In the genomic region with DNA sequence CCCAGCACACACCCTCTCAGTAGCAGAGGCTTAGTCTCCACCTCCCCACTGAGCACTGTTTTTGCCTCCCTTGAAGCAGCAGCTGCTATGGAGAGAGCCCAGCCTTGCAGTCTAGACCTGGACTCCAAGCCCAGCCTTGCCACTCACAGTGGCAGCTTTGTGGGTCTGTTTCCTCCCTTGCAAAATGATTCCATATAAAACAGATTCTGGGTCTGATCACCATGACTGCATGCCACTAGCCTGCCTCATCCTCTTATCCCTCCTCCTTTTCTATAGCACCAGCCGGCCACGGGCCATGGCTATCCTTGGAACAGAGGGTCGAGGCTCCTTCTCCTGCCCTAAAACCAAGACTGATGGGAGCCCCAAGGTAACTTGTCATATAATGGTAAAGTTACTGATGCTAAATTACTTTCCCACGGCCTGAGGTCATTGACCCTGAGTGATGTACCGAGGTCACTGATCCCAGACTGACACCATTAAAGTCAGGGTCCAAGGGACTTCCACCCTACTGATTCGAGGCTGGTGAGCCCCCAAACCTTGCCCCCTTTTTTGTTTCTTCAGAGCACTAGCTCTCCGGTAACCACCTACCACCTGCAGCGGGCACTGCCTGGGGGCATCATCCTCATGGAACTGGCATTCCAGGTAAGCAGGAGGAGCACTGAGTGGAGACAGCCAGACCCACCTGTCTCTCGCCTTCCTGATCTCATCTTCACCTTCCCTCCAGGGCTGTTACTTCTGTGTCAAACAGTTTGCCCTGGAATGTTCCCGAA, we compare ENCODE assay signal across 19 cellular contexts. TPM values are rescaled to one million over a fixed set of nuclear protein-coding genes. Genes with fewer than 3 reads are reported as not detected.
DNase-seq lines count a peak whose midpoint lies in the region; ATAC-seq, FAIRE-seq and TF ChIP-seq lines count a peak whose summit lies in the region.
"Had no signal": no experiment of that assay in that cellular context is flagged by ENCODE, and none has a peak within 500 bp of the region (broad histone marks: within the 10 kb centered on the region; RNA-seq: fewer than 3 reads in every experiment).

No MANE protein-coding gene starts in this region.

- H3K56ac ChIP-seq in mesendoderm (ENCODE audit: low read length): no peak overlapping the region

- ATAC-seq in activated naive CD4-positive, alpha-beta T cell treated with anti-CD3 and anti-CD28 coated beads, Interleukin-2, amount 50 U/mL, for 72 hours: no peak
- ATAC-seq in activated B cell treated with CpG ODN at 0.5 μM for 24 hours (ENCODE audit: low read depth): no peak
- ATAC-seq in pancreas: no peak
- ATAC-seq: lower lobe of right lung had no signal

- peak overlapping the region; percentile 39 to 73 for H3K27ac Mint-ChIP-seq in activated naive CD4-positive, alpha-beta T cell treated with anti-CD3 and anti-CD28 coated beads, Interleukin-2, amount 50 U/mL, for 72 hours
- H3K27ac Mint-ChIP-seq in activated B cell treated with CpG ODN at 0.5 μM for 24 hours: no peak overlapping the region
- H3K27ac Mint-ChIP-seq: CD4-positive, alpha-beta T cell had no signal

- H3K9me3 Mint-ChIP-seq in activated naive CD4-positive, alpha-beta T cell treated with anti-CD3 and anti-CD28 coated beads, Interleukin-2, amount 50 U/mL, for 72 hours: no peaks in the 10 kb centered on the region
- H3K9me3 Mint-ChIP-seq in activated B cell treated with CpG ODN at 0.5 μM for 24 hours: no peaks in the 10 kb centered on the region
- H3K9me3 Mint-ChIP-seq: CD4-positive, alpha-beta T cell; immature natural killer cell had no signal

- intact Hi-C loops in activated B cell treated with CpG ODN at 0.5 μM for 24 hours (cut with micrococcal nuclease) (no loop called here), transverse colon (cut with DNase I; ENCODE audit: low total_unique reads) (no loop called here), pancreas (cut with DNase I) (loop anchor here in 1 of 3 donors (10.0 kb wide), 1 partner anchor 59 kb away; no protein-coding TSS in a partner anchor)

- no peak overlapping the region for H3K4me3 ChIP-seq in mesendoderm (ENCODE audit: low read length)
- H3K4me3 ChIP-seq in transverse colon: no peak overlapping the region
- H3K4me3 ChIP-seq in pancreas: no peak overlapping the region
- H3K4me3 ChIP-seq: heart left ventricle, K562, lower lobe of right lung, right atrium auricular region, testis had no signal

- H3K18ac ChIP-seq in mesendoderm (ENCODE audit: low read length): no peak overlapping the region

- no peak overlapping the region for H4K5ac ChIP-seq in mesendoderm (ENCODE audit: low read length)

- no peaks in the 10 kb centered on the region for H3K4me1 Mint-ChIP-seq in activated B cell treated with CpG ODN at 0.5 μM for 24 hours
- H3K4me1 Mint-ChIP-seq: immature natural killer cell had no signal

- no peak overlapping the region for H2BK5ac ChIP-seq in mesendoderm (ENCODE audit: low read length)

- no peak overlapping the region for H2AK5ac ChIP-seq in mesendoderm (ENCODE audit: low read length)

- no peak overlapping the region for H3K27ac ChIP-seq in mesendoderm (ENCODE audit: low read depth, low read length)
- H3K27ac ChIP-seq in transverse colon: no peak overlapping the region
- no peak overlapping the region for H3K27ac ChIP-seq in pancreas
- H3K27ac ChIP-seq: heart left ventricle, lower lobe of right lung, right atrium auricular region, testis had no signal

- H2BK15ac ChIP-seq in mesendoderm (replicated peaks; ENCODE audit: low read depth): no peak overlapping the region

- no peak overlapping the region for H3K4me2 ChIP-seq in mesendoderm (ENCODE audit: low read length)

- DNase-seq in activated naive CD4-positive, alpha-beta T cell treated with anti-CD3 and anti-CD28 coated beads, Interleukin-2, amount 50 U/mL, for 72 hours (ENCODE audit: low spot score in 2 of 2): no peak
- no peak for DNase-seq in activated naive CD4-positive, alpha-beta T cell (lab: John Stamatoyannopoulos, UW)
- DNase-seq in activated B cell treated with CpG ODN at 0.5 μM for 24 hours (peak; percentile 6), mesendoderm (peak; percentile 14), transverse colon (peak; percentile 5), pancreas (no peak)
- DNase-seq in stimulated activated CD4-positive, alpha-beta T cell treated with anti-CD3 and anti-CD28 coated beads, Interleukin-1b, Interleukin-23, amount 100 ng/mL, for 48 hours: no peak
- no peak for DNase-seq in stimulated activated CD4-positive, alpha-beta T cell treated with anti-CD3 and anti-CD28 coated beads, Interleukin-2, amount 100 ng/mL, for 24 hours
- DNase-seq: CD4-positive, alpha-beta T cell; DND-41; immature natural killer cell; NCI-H1694; Right ventricle myocardium superior; stimulated activated CD4-positive, alpha-beta T cell treated with anti-CD3 and anti-CD28 coated beads, Interleukin-15, amount 100 ng/mL, for 24 hours; testis had no signal

- H3K79me2 ChIP-seq in mesendoderm (ENCODE audit: control insufficient read depth, insufficient read depth, low read length): no peaks in the 10 kb centered on the region

- WGBS in mesendoderm (ENCODE audit: extremely low coverage, insufficient coverage, low lambda C conversion rate): no CpG with 5 or more reads among the region's 10 CpGs
- WGBS in transverse colon (ENCODE audit: low coverage in 1 of 2), 2 donors: 80 to 96% methylated on average over 1 to 10 of the region's 10 CpGs
- 88 to 95% methylated on average over 10 of the region's 10 CpGs for WGBS in pancreas, 2 donors

- TF ChIP-seq CTCF in activated B cell treated with CpG ODN at 0.5 μM for 24 hours (IDR thresholded peaks at IDR 0.05) (no peak), transverse colon (IDR thresholded peaks at IDR 0.05) (no peak), pancreas (IDR thresholded peaks at IDR 0.05) (no peak)

- no peak overlapping the region for H3K9ac ChIP-seq in mesendoderm (ENCODE audit: low read length)

- H3K4me1 ChIP-seq in mesendoderm (ENCODE audit: control insufficient read depth, low read depth, low read length) (no peaks in the 10 kb centered on the region), transverse colon (no peaks in the 10 kb centered on the region), pancreas (no peaks in the 10 kb centered on the region)
- H3K4me1 ChIP-seq: lower lobe of right lung, testis had no signal

- TF ChIP-seq POLR2A in transverse colon (IDR thresholded peaks at IDR 0.05): no peak

- CTCF ChIA-PET in activated B cell treated with CpG ODN at 0.5 μM for 24 hours (lab: Charles Lee): no interaction called here

- H3K9me3 ChIP-seq in transverse colon: no peaks in the 10 kb centered on the region
- H3K9me3 ChIP-seq in pancreas: no peaks in the 10 kb centered on the region
- H3K9me3 ChIP-seq: heart left ventricle, lower lobe of right lung, right atrium auricular region, testis had no signal

- no peak overlapping the region for H3K23ac ChIP-seq in mesendoderm (ENCODE audit: low read length)

- in situ Hi-C loops in transverse colon (cut with MboI; ENCODE audit: low pct_ligation_motif_present in 1 of 4, low pct_unique_long_range_greater_than_20kb in 1 of 4, low sequenced_read_pairs in 3 of 4): loop anchor here in 1 of 4 donors (25.0 kb wide), 1 partner anchor 191 kb away; no protein-coding TSS in a partner anchor

- POLR2A ChIA-PET in activated B cell treated with CpG ODN at 0.5 μM for 24 hours (lab: Charles Lee): no interaction called here

- peaks cover 9% of the 10 kb centered on the region for H3K36me3 ChIP-seq in mesendoderm (ENCODE audit: control insufficient read depth, insufficient read depth, low read length)
- peaks cover 0 to 48% (median 11%) of the 10 kb centered on the region in 4 donors for H3K36me3 ChIP-seq in transverse colon
- peaks cover 0 to 55% (median 29%) of the 10 kb centered on the region in 3 donors for H3K36me3 ChIP-seq in pancreas

- H3K79me1 ChIP-seq in mesendoderm (ENCODE audit: low read length): no peaks in the 10 kb centered on the region

- no peaks in the 10 kb centered on the region for H3K27me3 Mint-ChIP-seq in activated B cell treated with CpG ODN at 0.5 μM for 24 hours
- H3K27me3 Mint-ChIP-seq: CD4-positive, alpha-beta T cell had no signal

- FAIRE-seq in pancreas (lab: Jason Lieb, UNC): no peak

- H4K8ac ChIP-seq in mesendoderm (ENCODE audit: low read depth, low read length): no peak overlapping the region

- H3K4me3 Mint-ChIP-seq in activated B cell treated with CpG ODN at 0.5 μM for 24 hours: no peak overlapping the region
- H3K4me3 Mint-ChIP-seq: CD4-positive, alpha-beta T cell; immature natural killer cell had no signal

- H3K27me3 ChIP-seq in mesendoderm (ENCODE audit: insufficient read depth, low read length, poor library complexity) (no peaks in the 10 kb centered on the region), transverse colon (no peaks in the 10 kb centered on the region), pancreas (no peaks in the 10 kb centered on the region)
- H3K27me3 ChIP-seq: heart left ventricle, right atrium auricular region, testis had no signal

- H3K4ac ChIP-seq in mesendoderm (ENCODE audit: low read depth, low read length): no peak overlapping the region

- peaks cover 0 to 6% of the 10 kb centered on the region in 2 donors for H3K36me3 Mint-ChIP-seq in activated naive CD4-positive, alpha-beta T cell treated with anti-CD3 and anti-CD28 coated beads, Interleukin-2, amount 50 U/mL, for 72 hours
- H3K36me3 Mint-ChIP-seq in activated B cell treated with CpG ODN at 0.5 μM for 24 hours (ENCODE audit: low read depth): peaks cover 91% of the 10 kb centered on the region

- no peak overlapping the region for H2BK120ac ChIP-seq in mesendoderm (ENCODE audit: low read depth, low read length)

- TF ChIP-seq EP300 in transverse colon (IDR thresholded peaks at IDR 0.05; ENCODE audit: low read depth): no peak

RNA-seq across cellular contexts. Expression of a gene that starts 7.9 kb away (rescaled TPM):
- 10 to 100 TPM in 1 of 2 donors, 1 to 10 TPM in 1; 9.2 to 26.3 TPM for total RNA-seq in activated naive CD4-positive, alpha-beta T cell treated with anti-CD3 and anti-CD28 coated beads, Interleukin-2, amount 50 U/mL, for 72 hours
- total RNA-seq in activated B cell treated with CpG ODN at 0.5 μM for 24 hours: 10.0 and 12.3 TPM in 2 replicates
- 12.7 TPM for polyA plus RNA-seq in mesendoderm (2013, experiment 1 of 2)
- 11.9 TPM for polyA plus RNA-seq in mesendoderm (2013, experiment 2 of 2)
- 100 to 1,000 TPM in 3 of 4 donors, 10 to 100 TPM in 1; 71.1 to 126 (median 119) TPM for total RNA-seq in transverse colon
- 10 to 100 TPM; 39.9 to 73.1 (median 55.0) TPM for total RNA-seq in pancreas
- polyA plus RNA-seq in pancreas: 100 to 1,000 TPM; 229 to 235 TPM

RNA-seq across cellular contexts. Expression of a gene that starts 56.1 kb away (rescaled TPM):
- 10 to 100 TPM; 52.1 to 52.2 TPM for total RNA-seq in activated naive CD4-positive, alpha-beta T cell treated with anti-CD3 and anti-CD28 coated beads, Interleukin-2, amount 50 U/mL, for 72 hours
- total RNA-seq in activated B cell treated with CpG ODN at 0.5 μM for 24 hours (108 and 139 TPM in 2 replicates), transverse colon (100 to 1,000 TPM in 2 of 4 donors, 10 to 100 TPM in 2; 43.1 to 106 (median 82.2) TPM), pancreas (10 to 100 TPM; 18.5 to 30.8 (median 23.4) TPM)
- polyA plus RNA-seq in mesendoderm (2013, experiment 1 of 2): 3.5 TPM
- 3.4 TPM for polyA plus RNA-seq in mesendoderm (2013, experiment 2 of 2)
- polyA plus RNA-seq in pancreas: 10 to 100 TPM; 23.4 to 54.9 TPM

RNA-seq across cellular contexts. Expression of a gene that starts 56.2 kb away (rescaled TPM):
- 10 to 100 TPM; 32.8 to 53.9 TPM for total RNA-seq in activated naive CD4-positive, alpha-beta T cell treated with anti-CD3 and anti-CD28 coated beads, Interleukin-2, amount 50 U/mL, for 72 hours
- total RNA-seq in activated B cell treated with CpG ODN at 0.5 μM for 24 hours (33.8 and 37.2 TPM in 2 replicates), transverse colon (10 to 100 TPM; 12.7 to 41.9 (median 25.0) TPM), pancreas (10 to 100 TPM; 13.5 to 22.6 (median 16.6) TPM)
- 19.4 TPM for polyA plus RNA-seq in mesendoderm (2013, experiment 1 of 2)
- 18.7 TPM for polyA plus RNA-seq in mesendoderm (2013, experiment 2 of 2)
- polyA plus RNA-seq in pancreas: 10 to 100 TPM; 15.3 to 24.8 TPM

Comparison
In these comparisons a context has a peak if more than half of its experiments do, and no peak if none do; other contexts are left out.
1. DNase-seq: peak in activated B cell treated with CpG ODN at 0.5 μM for 24 hours (single experiment), mesendoderm (single experiment) and transverse colon (single experiment); none in activated naive CD4-positive, alpha-beta T cell treated with anti-CD3 and anti-CD28 coated beads, Interleukin-2, amount 50 U/mL, for 72 hours (0 of 2), activated naive CD4-positive, alpha-beta T cell (0 of 4), stimulated activated CD4-positive, alpha-beta T cell treated with anti-CD3 and anti-CD28 coated beads, Interleukin-1b, Interleukin-23, amount 100 ng/mL, for 48 hours (single experiment), pancreas (0 of 6) and stimulated activated CD4-positive, alpha-beta T cell treated with anti-CD3 and anti-CD28 coated beads, Interleukin-2, amount 100 ng/mL, for 24 hours (0 of 2).